Comparison of ENCODE assay signal across 22 cellular contexts in genomic region chr14:61426048-61426447, GRCh38.
DNase-seq lines count a peak whose midpoint lies in the region; ATAC-seq and TF ChIP-seq lines count a peak whose summit lies in the region.
"Had no signal": no experiment of that assay in that cellular context is flagged by ENCODE, and none has a peak within 500 bp of the region (broad histone marks: within the 10 kb centered on the region; RNA-seq: fewer than 3 reads in every experiment).

No MANE protein-coding gene starts in this region.

- no peaks in the 10 kb centered on the region for H3K27me3 Mint-ChIP-seq in CD4-positive, alpha-beta memory T cell
- no peaks in the 10 kb centered on the region for H3K27me3 Mint-ChIP-seq in central memory CD8-positive, alpha-beta T cell
- no peaks in the 10 kb centered on the region for H3K27me3 Mint-ChIP-seq in naive thymus-derived CD4-positive, alpha-beta T cell

- H3K27ac ChIP-seq in CD4-positive, alpha-beta memory T cell (ENCODE audit: low read depth, low read length), result no peak overlapping the region
- H3K27ac ChIP-seq in KOPT-K1 (ENCODE audit: low read depth, low read length, poor library complexity, severe bottlenecking) (peak overlapping the region; percentile 75), heart left ventricle (no peak overlapping the region), MM.1S (ENCODE audit: low read length) (no peak overlapping the region)
- peak overlapping the region; percentile 19 for H3K27ac ChIP-seq in naive thymus-derived CD4-positive, alpha-beta T cell (ENCODE audit: low read depth, low read length)
- H3K27ac ChIP-seq: heart right ventricle, SK-N-MC had no signal

- TF ChIP-seq CTCF in heart left ventricle (IDR thresholded peaks at IDR 0.05) (no peak), MM.1S (IDR thresholded peaks at IDR 0.05; ENCODE audit: low read length) (no peak)

- H3K9me3 Mint-ChIP-seq in CD4-positive, alpha-beta memory T cell, result peaks cover 0 to 3% (median under 1%) of the 10 kb centered on the region in 8 donors
- no peaks in the 10 kb centered on the region for H3K9me3 Mint-ChIP-seq in central memory CD8-positive, alpha-beta T cell
- H3K9me3 Mint-ChIP-seq in naive thymus-derived CD4-positive, alpha-beta T cell, result peaks cover 0 to 12% (median 0%) of the 10 kb centered on the region in 11 donors

- no peak overlapping the region for H3K4me2 ChIP-seq in MM.1S (ENCODE audit: low read depth, low read length)

- no peak for DNase-seq in CD4-positive, alpha-beta memory T cell
- DNase-seq in central memory CD8-positive, alpha-beta T cell (ENCODE audit: low spot score in 2 of 2), result no peak
- no peak for DNase-seq in naive thymus-derived CD4-positive, alpha-beta T cell
- DNase-seq in heart left ventricle (no peak), MM.1S (no peak)
- DNase-seq: activated CD4-positive, CD25-positive, alpha-beta regulatory T cell treated with anti-CD3 and anti-CD28 coated beads, Interleukin-2, amount 50 U/mL, for 72 hours; activated gamma-delta T cell; Calu3; H7; heart right ventricle; Karpas-422; NCI-H1092 treated with DMSO at 0.1 percent for 48 hours; NCI-H2029; NCI-H446 treated with DMSO at 0.1 percent for 48 hours; NK-92 treated with Interleukin-12 subunit alpha and Interleukin-12 subunit beta, amount 100 ng/mL, for 24 hours; small intestine; stimulated activated naive CD4-positive, alpha-beta T cell treated with Interleukin-2 at 50 U/mL for 16 hours; T1000; trophoblast cell had no signal

- H3K9ac ChIP-seq in MM.1S (ENCODE audit: low read length), result no peak overlapping the region

- no peak for ATAC-seq in central memory CD8-positive, alpha-beta T cell (replicated peaks; ENCODE audit: extremely low read depth, poor library complexity, severe bottlenecking)
- no peak for ATAC-seq in naive thymus-derived CD4-positive, alpha-beta T cell
- ATAC-seq in heart left ventricle, result no peak
- ATAC-seq in HG02588 (IDR thresholded peaks at IDR 0.05; ENCODE audit: unreplicated experiment), result no peak
- ATAC-seq: heart right ventricle had no signal

- no peaks in the 10 kb centered on the region for H3K79me2 ChIP-seq in MM.1S (ENCODE audit: low read length)

- peaks cover 31 to 38% of the 10 kb centered on the region in 2 donors for H3K36me3 Mint-ChIP-seq in CD4-positive, alpha-beta memory T cell
- H3K36me3 Mint-ChIP-seq in central memory CD8-positive, alpha-beta T cell (ENCODE audit: insufficient read depth), result peaks cover 19% of the 10 kb centered on the region
- peaks cover 0 to 57% (median 31%) of the 10 kb centered on the region in 5 donors for H3K36me3 Mint-ChIP-seq in naive thymus-derived CD4-positive, alpha-beta T cell

- no peak for TF ChIP-seq POLR2A in heart left ventricle (IDR thresholded peaks at IDR 0.05)

- no peaks in the 10 kb centered on the region for H3K9me2 ChIP-seq in MM.1S (replicated peaks; ENCODE audit: insufficient read depth, low read length)

- no peak overlapping the region for H3K4me3 ChIP-seq in CD4-positive, alpha-beta memory T cell (ENCODE audit: low read length in 2 of 2)
- no peak overlapping the region for H3K4me3 ChIP-seq in naive thymus-derived CD4-positive, alpha-beta T cell (ENCODE audit: low read length)
- H3K4me3 ChIP-seq in heart left ventricle, result no peak overlapping the region
- no peak overlapping the region for H3K4me3 ChIP-seq in MM.1S (ENCODE audit: low read length)
- H3K4me3 ChIP-seq: heart right ventricle, SK-N-MC had no signal

- no peaks in the 10 kb centered on the region for H3F3A ChIP-seq in MM.1S (ENCODE audit: insufficient read depth, low read length)

- intact Hi-C loops in CD4-positive, alpha-beta memory T cell (cut with micrococcal nuclease), result loop anchor here (2.0 kb wide), 1 partner anchor 17 kb away; no protein-coding TSS in a partner anchor
- intact Hi-C loops in naive thymus-derived CD4-positive, alpha-beta T cell (cut with micrococcal nuclease), result loop anchor here in 1 of 2 donors (1.0 kb wide), 1 partner anchor 9 kb away; no protein-coding TSS in a partner anchor
- intact Hi-C loops in heart left ventricle (cut with DNase I), result loop anchor here in 1 of 10 donors (10.0 kb wide), 1 partner anchor 101 kb away; the partner anchor contains the start of gene PRKCH

- H4K20me1 ChIP-seq in MM.1S (ENCODE audit: insufficient read depth, low read length), result no peaks in the 10 kb centered on the region

- H3K36me3 ChIP-seq in CD4-positive, alpha-beta memory T cell (ENCODE audit: insufficient read depth, low read length), result no peaks in the 10 kb centered on the region
- H3K36me3 ChIP-seq in KOPT-K1 (ENCODE audit: insufficient read depth, low read length), result peaks cover 35% of the 10 kb centered on the region
- H3K36me3 ChIP-seq in naive thymus-derived CD4-positive, alpha-beta T cell (ENCODE audit: control insufficient read depth in 2 of 3, insufficient read depth in 3 of 3, low read length in 3 of 3), result no peaks in the 10 kb centered on the region
- H3K36me3 ChIP-seq in heart left ventricle, result no peaks in the 10 kb centered on the region
- H3K36me3 ChIP-seq in MM.1S (replicated peaks; ENCODE audit: insufficient read depth, low read length), result no peaks in the 10 kb centered on the region
- H3K36me3 ChIP-seq: heart right ventricle had no signal

- H3K4me3 Mint-ChIP-seq in CD4-positive, alpha-beta memory T cell, result peak overlapping the region in 6 of 8 donors; percentile 4 to 76 (median 46)
- peak overlapping the region; percentile 28 for H3K4me3 Mint-ChIP-seq in central memory CD8-positive, alpha-beta T cell
- H3K4me3 Mint-ChIP-seq in naive thymus-derived CD4-positive, alpha-beta T cell, result peak overlapping the region in 8 of 10 donors; percentile 2 to 66 (median 28)

- 38 to 71% (median 58%) methylated on average over 1 of the region's 1 CpG for WGBS in heart left ventricle, 4 donors

- H3K4me1 ChIP-seq in CD4-positive, alpha-beta memory T cell (ENCODE audit: insufficient read depth, low read length), result peaks cover 97% of the 10 kb centered on the region
- H3K4me1 ChIP-seq in naive thymus-derived CD4-positive, alpha-beta T cell (ENCODE audit: control insufficient read depth in 2 of 2, insufficient read depth in 2 of 2, low read length in 2 of 2), result peaks cover 51 to 55% of the 10 kb centered on the region in 2 donors
- H3K4me1 ChIP-seq in heart left ventricle (peaks cover 0 to 30% (median 16%) of the 10 kb centered on the region in 12 donors), MM.1S (ENCODE audit: low read length) (no peaks in the 10 kb centered on the region)

- CTCF ChIA-PET in CD4-positive, alpha-beta memory T cell (lab: Charles Lee; ENCODE audit: partially characterized antibody), result interaction anchor here (1.0 kb wide), 1 partner anchor 18 kb away, joined by 3 read pairs; no protein-coding TSS in a partner anchor
- CTCF ChIA-PET in naive thymus-derived CD4-positive, alpha-beta T cell (lab: Charles Lee), result no interaction called here

- POLR2A ChIA-PET in CD4-positive, alpha-beta memory T cell (lab: Charles Lee; ENCODE audit: partially characterized antibody), result interaction anchor here (1.6 kb wide), 1 partner anchor 18 kb away, joined by 4 read pairs; no protein-coding TSS in a partner anchor
- POLR2A ChIA-PET in naive thymus-derived CD4-positive, alpha-beta T cell (lab: Charles Lee), result interaction anchor here (0.7 to 1.2 kb wide), 3 partner anchors 10 to 81 kb away, joined by 3 to 5 read pairs (median 3); no protein-coding TSS in a partner anchor

- no peaks in the 10 kb centered on the region for H3K27me3 ChIP-seq in CD4-positive, alpha-beta memory T cell (ENCODE audit: insufficient read depth, low read length)
- no peaks in the 10 kb centered on the region for H3K27me3 ChIP-seq in naive thymus-derived CD4-positive, alpha-beta T cell (ENCODE audit: control insufficient read depth in 2 of 2, insufficient read depth in 2 of 2, low read length in 2 of 2)
- H3K27me3 ChIP-seq in heart left ventricle, result no peaks in the 10 kb centered on the region
- H3K27me3 ChIP-seq in MM.1S (replicated peaks; ENCODE audit: insufficient read depth, low read length), result no peaks in the 10 kb centered on the region
- H3K27me3 ChIP-seq: heart right ventricle had no signal

- peaks cover 61 to 75% (median 67%) of the 10 kb centered on the region in 4 donors for H3K4me1 Mint-ChIP-seq in CD4-positive, alpha-beta memory T cell
- peaks cover 88% of the 10 kb centered on the region for H3K4me1 Mint-ChIP-seq in central memory CD8-positive, alpha-beta T cell
- H3K4me1 Mint-ChIP-seq in naive thymus-derived CD4-positive, alpha-beta T cell, result peaks cover 59 to 95% (median 62%) of the 10 kb centered on the region in 7 donors

- no peak overlapping the region for H2AFZ ChIP-seq in MM.1S (ENCODE audit: low read length)

- H3K9me3 ChIP-seq in CD4-positive, alpha-beta memory T cell (ENCODE audit: control insufficient read depth in 1 of 2, low read length in 2 of 2), result no peaks in the 10 kb centered on the region
- peaks cover 35% of the 10 kb centered on the region for H3K9me3 ChIP-seq in KOPT-K1 (ENCODE audit: insufficient read depth, low read length, poor library complexity, severe bottlenecking)
- no peaks in the 10 kb centered on the region for H3K9me3 ChIP-seq in naive thymus-derived CD4-positive, alpha-beta T cell (ENCODE audit: control insufficient read depth in 2 of 3, low read length in 3 of 3)
- no peaks in the 10 kb centered on the region for H3K9me3 ChIP-seq in heart left ventricle
- H3K9me3 ChIP-seq in MM.1S (replicated peaks; ENCODE audit: insufficient read depth, low read length), result no peaks in the 10 kb centered on the region

- H3K27ac Mint-ChIP-seq in CD4-positive, alpha-beta memory T cell, result peak overlapping the region in 6 of 7 donors; percentile 9 to 83 (median 66)
- peak overlapping the region; percentile 92 for H3K27ac Mint-ChIP-seq in central memory CD8-positive, alpha-beta T cell (ENCODE audit: low read depth)
- peak overlapping the region in 7 of 9 donors; percentile 11 to 84 (median 73) for H3K27ac Mint-ChIP-seq in naive thymus-derived CD4-positive, alpha-beta T cell

Comparison
In these comparisons a context has a peak if more than half of its experiments do, and no peak if none do; other contexts are left out.
1. H3K27ac ChIP-seq: peak in KOPT-K1 (single experiment) and naive thymus-derived CD4-positive, alpha-beta T cell (single experiment); none in CD4-positive, alpha-beta memory T cell (single experiment), heart left ventricle (0 of 12) and MM.1S (single experiment).
2. Peak in every context shown above with its lines, with median percentiles within 50 percentile points of each other: H3K27ac Mint-ChIP-seq and H3K4me3 Mint-ChIP-seq.